Comparison of ENCODE assay signal across 29 cellular contexts in the genomic region with DNA sequence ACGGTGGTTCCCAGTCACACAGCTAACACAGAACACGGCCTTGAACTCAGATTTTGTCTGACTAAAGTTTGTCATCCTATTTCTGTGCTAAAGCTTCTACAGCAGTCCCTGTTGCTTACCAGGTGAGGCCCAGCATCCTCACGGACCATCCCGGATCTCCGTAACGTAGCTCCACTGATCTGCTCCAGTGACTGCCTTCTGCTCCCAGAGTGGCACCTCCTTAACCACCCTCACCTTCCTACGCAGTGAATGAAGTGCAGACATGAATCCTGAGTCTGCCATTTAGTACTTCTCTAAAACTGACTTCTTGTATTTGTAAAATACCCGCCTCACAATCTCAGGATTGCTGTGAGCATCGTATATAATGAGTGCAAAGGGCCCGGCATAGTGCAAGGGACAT.
"Had no signal": no experiment of that assay in that cellular context is flagged by ENCODE, and none has a peak within 500 bp of the region (broad histone marks: within the 10 kb centered on the region; RNA-seq: fewer than 3 reads in every experiment).

No MANE protein-coding gene starts in this region.

- H3K9ac ChIP-seq: neural progenitor cell had no signal

- H3K27ac Mint-ChIP-seq: mesothelial cell of epicardium; natural killer cell; nephron progenitor cell; neural progenitor cell; stimulated activated effector memory CD8-positive, alpha-beta T cell treated with anti-CD3 and anti-CD28 coated beads, Interleukin-12 subunit alpha, Interleukin-12 subunit beta, amount 100 ng/mL, for 72 hours; stimulated activated naive CD8-positive, alpha-beta T cell treated with anti-CD3 and anti-CD28 coated beads, Interleukin-15, Interleukin-2, amounts not matched to agents 100 ng/mL and 50 ng/mL, for 24 hours had no signal

- ATAC-seq: left cardiac atrium; left lobe of liver; left ventricle myocardium superior; natural killer cell; pancreas; right cardiac atrium; sciatic nerve; stimulated activated effector memory CD8-positive, alpha-beta T cell treated with anti-CD3 and anti-CD28 coated beads, Interleukin-12 subunit alpha, Interleukin-12 subunit beta, amount 100 ng/mL, for 72 hours had no signal

- H3K4me3 ChIP-seq: hepatocyte, lower lobe of right lung, neural progenitor cell, pancreas, prostate gland, skin epidermis, suprapubic skin, thoracic aorta, tibial artery, vagina had no signal

- H3K4me3 Mint-ChIP-seq: mesothelial cell of epicardium; naive B cell; natural killer cell; nephron progenitor cell; neural progenitor cell; stimulated activated effector memory CD8-positive, alpha-beta T cell treated with anti-CD3 and anti-CD28 coated beads, Interleukin-12 subunit alpha, Interleukin-12 subunit beta, amount 100 ng/mL, for 72 hours; stimulated activated naive CD8-positive, alpha-beta T cell treated with anti-CD3 and anti-CD28 coated beads, Interleukin-15, Interleukin-2, amounts not matched to agents 100 ng/mL and 50 ng/mL, for 24 hours had no signal

- H3K27me3 ChIP-seq: hepatocyte, pancreas, suprapubic skin, tibial artery, vagina had no signal

- H3K4me1 ChIP-seq: neural progenitor cell, pancreas, prostate gland, suprapubic skin, tibial artery, vagina had no signal

- H3K9me3 ChIP-seq: lower lobe of right lung, pancreas, prostate gland, suprapubic skin, thoracic aorta, tibial artery, vagina had no signal

- H3K27ac ChIP-seq: hepatocyte, lower lobe of right lung, neural progenitor cell, pancreas, prostate gland, suprapubic skin, thoracic aorta, tibial artery, vagina had no signal

- DNase-seq: islet precursor cell; left cardiac atrium; left ventricle myocardium superior; lower lobe of right lung; mammary epithelial cell; mesendoderm; naive B cell; natural killer cell; nephron progenitor cell; pancreas; posterior cingulate gyrus; retina; right cardiac atrium; stimulated activated CD4-positive, alpha-beta T cell treated with anti-CD3 and anti-CD28 coated beads, Interleukin-4, amount 100 ng/mL, for 24 hours; stimulated activated naive CD4-positive, alpha-beta T cell; tibial artery; trophoblast cell had no signal

- H3K36me3 Mint-ChIP-seq: mesothelial cell of epicardium; naive B cell; natural killer cell; neural progenitor cell; stimulated activated effector memory CD8-positive, alpha-beta T cell treated with anti-CD3 and anti-CD28 coated beads, Interleukin-12 subunit alpha, Interleukin-12 subunit beta, amount 100 ng/mL, for 72 hours had no signal

- H3K9me3 Mint-ChIP-seq: mesothelial cell of epicardium; naive B cell; natural killer cell; nephron progenitor cell; stimulated activated effector memory CD8-positive, alpha-beta T cell treated with anti-CD3 and anti-CD28 coated beads, Interleukin-12 subunit alpha, Interleukin-12 subunit beta, amount 100 ng/mL, for 72 hours; stimulated activated naive CD8-positive, alpha-beta T cell treated with anti-CD3 and anti-CD28 coated beads, Interleukin-15, Interleukin-2, amounts not matched to agents 100 ng/mL and 50 ng/mL, for 24 hours had no signal

- H3K27me3 Mint-ChIP-seq: naive B cell had no signal

- H3K36me3 ChIP-seq: lower lobe of right lung, neural progenitor cell, pancreas, prostate gland, suprapubic skin, thoracic aorta, tibial artery, vagina had no signal

- H3K4me1 Mint-ChIP-seq: mesothelial cell of epicardium, nephron progenitor cell, neural progenitor cell had no signal

- H3K4me2 ChIP-seq: hepatocyte, neural progenitor cell had no signal
